Comparison of ENCODE assay signal across 26 cellular contexts in genomic region chr11:97622795-97623194, GRCh38.
"Had no signal": no experiment of that assay in that cellular context is flagged by ENCODE, and none has a peak within 500 bp of the region (broad histone marks: within the 10 kb centered on the region; RNA-seq: fewer than 3 reads in every experiment).

No MANE protein-coding gene starts in this region.

- H3K9me3 Mint-ChIP-seq: activated naive CD4-positive, alpha-beta T cell treated with anti-CD3 and anti-CD28 coated beads, Interleukin-2, amount 10 ng/mL, durations not matched to agents 7 days and 5 days had no signal

- DNase-seq: activated B cell treated with CpG ODN at 0.5 μM for 24 hours; activated CD4-positive, alpha-beta T cell treated with anti-CD3 and anti-CD28 coated beads for 36 hours; activated CD4-positive, alpha-beta T cell treated with anti-CD3 and anti-CD28 coated beads, Interleukin-2, amount 50 U/mL, for 4 hours; activated CD8-positive, alpha-beta memory T cell treated with anti-CD3 and anti-CD28 coated beads for 24 hours; activated CD8-positive, alpha-beta memory T cell treated with anti-CD3 and anti-CD28 coated beads, Interleukin-2, amount 50 U/mL, for 4 hours; activated effector memory CD4-positive, alpha-beta T cell treated with Interleukin-2 at 50 U/mL for 16 hours; activated naive CD4-positive, alpha-beta T cell treated with anti-CD3 and anti-CD28 coated beads, Interleukin-2, amount 10 ng/mL, durations not matched to agents 7 days and 5 days; activated T-cell treated with anti-CD3 and anti-CD28 coated beads, Interleukin-2, amount 50 U/mL, for 72 hours; foreskin fibroblast; lower lobe of right lung; naive thymus-derived CD8-positive, alpha-beta T cell; retina; sigmoid colon; stimulated activated CD4-positive, alpha-beta T cell treated with anti-CD3 and anti-CD28 coated beads, Interleukin-15, amount 100 ng/mL, for 24 hours; stomach; T-helper 1 cell had no signal

- H3K4me2 ChIP-seq: smooth muscle cell had no signal

- H3K27me3 Mint-ChIP-seq: activated B cell treated with CpG ODN at 0.5 μM for 24 hours; activated CD4-positive, alpha-beta T cell treated with anti-CD3 and anti-CD28 coated beads for 36 hours; activated naive CD4-positive, alpha-beta T cell treated with anti-CD3 and anti-CD28 coated beads, Interleukin-2, amount 10 ng/mL, durations not matched to agents 7 days and 5 days; brain; naive thymus-derived CD8-positive, alpha-beta T cell; progenitor cell of endocrine pancreas; stimulated activated memory B cell treated with anti-CD40 and anti-IgM and Interleukin-4, amounts not matched to agents 10 μg/mL and 1 μg/mL and 100 μg/mL, for 72 hours had no signal

- H3K36me3 Mint-ChIP-seq: activated naive CD4-positive, alpha-beta T cell treated with anti-CD3 and anti-CD28 coated beads, Interleukin-2, amount 10 ng/mL, durations not matched to agents 7 days and 5 days; brain; mesothelial cell of epicardium; naive thymus-derived CD8-positive, alpha-beta T cell; stimulated activated memory B cell treated with anti-CD40 and anti-IgM and Interleukin-4, amounts not matched to agents 10 μg/mL and 1 μg/mL and 100 μg/mL, for 72 hours had no signal

- H3K4me3 Mint-ChIP-seq: activated B cell treated with CpG ODN at 0.5 μM for 24 hours; activated CD4-positive, alpha-beta T cell treated with anti-CD3 and anti-CD28 coated beads for 36 hours; activated naive CD4-positive, alpha-beta T cell treated with anti-CD3 and anti-CD28 coated beads, Interleukin-2, amount 10 ng/mL, durations not matched to agents 7 days and 5 days; activated T-cell treated with anti-CD3 and anti-CD28 coated beads, Interleukin-2, amount 50 U/mL, for 72 hours; brain; mesothelial cell of epicardium; naive thymus-derived CD8-positive, alpha-beta T cell; stimulated activated memory B cell treated with anti-CD40 and anti-IgM and Interleukin-4, amounts not matched to agents 10 μg/mL and 1 μg/mL and 100 μg/mL, for 72 hours had no signal

- H3K27ac Mint-ChIP-seq: activated B cell treated with CpG ODN at 0.5 μM for 24 hours; activated CD4-positive, alpha-beta T cell treated with anti-CD3 and anti-CD28 coated beads for 36 hours; activated naive CD4-positive, alpha-beta T cell treated with anti-CD3 and anti-CD28 coated beads, Interleukin-2, amount 10 ng/mL, durations not matched to agents 7 days and 5 days; activated T-cell treated with anti-CD3 and anti-CD28 coated beads, Interleukin-2, amount 50 U/mL, for 72 hours; brain; mesothelial cell of epicardium; naive thymus-derived CD8-positive, alpha-beta T cell; progenitor cell of endocrine pancreas; stimulated activated memory B cell treated with anti-CD40 and anti-IgM and Interleukin-4, amounts not matched to agents 10 μg/mL and 1 μg/mL and 100 μg/mL, for 72 hours had no signal

- H3K4me1 Mint-ChIP-seq: activated B cell treated with CpG ODN at 0.5 μM for 24 hours; activated CD4-positive, alpha-beta T cell treated with anti-CD3 and anti-CD28 coated beads for 36 hours; activated naive CD4-positive, alpha-beta T cell treated with anti-CD3 and anti-CD28 coated beads, Interleukin-2, amount 10 ng/mL, durations not matched to agents 7 days and 5 days; brain; naive thymus-derived CD8-positive, alpha-beta T cell; stimulated activated memory B cell treated with anti-CD40 and anti-IgM and Interleukin-4, amounts not matched to agents 10 μg/mL and 1 μg/mL and 100 μg/mL, for 72 hours had no signal

- H3K4me3 ChIP-seq: coronary artery, lower lobe of right lung, sigmoid colon, smooth muscle cell, stomach, suprapubic skin, tibial nerve had no signal

- H3K9me3 ChIP-seq: lower lobe of right lung, sigmoid colon, stomach, tibial nerve had no signal

- ATAC-seq: activated CD4-positive, alpha-beta T cell treated with anti-CD3 and anti-CD28 coated beads for 36 hours; activated T-cell treated with anti-CD3 and anti-CD28 coated beads, Interleukin-2, amount 50 U/mL, for 72 hours; left lobe of liver; lower lobe of right lung; naive thymus-derived CD8-positive, alpha-beta T cell; stimulated activated memory B cell treated with anti-CD40 and anti-IgM and Interleukin-4, amounts not matched to agents 10 μg/mL and 1 μg/mL and 100 μg/mL, for 72 hours had no signal

- H3K4me1 ChIP-seq: lower lobe of right lung, sigmoid colon, stomach, suprapubic skin, tibial nerve had no signal

- H3K27ac ChIP-seq: coronary artery, epithelial cell of prostate, lower lobe of right lung, sigmoid colon, stomach, suprapubic skin, tibial nerve had no signal

- H3K27me3 ChIP-seq: sigmoid colon, stomach, suprapubic skin, tibial nerve had no signal

- H3K36me3 ChIP-seq: lower lobe of right lung, sigmoid colon, stomach, suprapubic skin, tibial nerve had no signal
